Comparison of ENCODE assay signal across 5 cellular contexts in genomic region chr16:66611911-66612310, GRCh38. TPM values are rescaled to one million over a fixed set of nuclear protein-coding genes. Genes with fewer than 3 reads are reported as not detected.
"Had no signal": no experiment of that assay in that cellular context is flagged by ENCODE, and none has a peak within 500 bp of the region (broad histone marks: within the 10 kb centered on the region; RNA-seq: fewer than 3 reads in every experiment).

No MANE protein-coding gene starts in this region.

RNA-seq across cellular contexts. Expression of gene CMTM2, which starts 32.6 kb away (rescaled TPM):
- total RNA-seq: GM23338, H1, H9, HT-29 had no signal
- polyA plus RNA-seq: GM23338, H1, IgD-negative memory B cell had no signal

RNA-seq across cellular contexts. Expression of gene CMTM1, which starts 45.7 kb away (rescaled TPM):
- polyA plus RNA-seq: IgD-negative memory B cell had no signal
